Comparison of ENCODE assay signal across 11 cellular contexts in the genomic region with DNA sequence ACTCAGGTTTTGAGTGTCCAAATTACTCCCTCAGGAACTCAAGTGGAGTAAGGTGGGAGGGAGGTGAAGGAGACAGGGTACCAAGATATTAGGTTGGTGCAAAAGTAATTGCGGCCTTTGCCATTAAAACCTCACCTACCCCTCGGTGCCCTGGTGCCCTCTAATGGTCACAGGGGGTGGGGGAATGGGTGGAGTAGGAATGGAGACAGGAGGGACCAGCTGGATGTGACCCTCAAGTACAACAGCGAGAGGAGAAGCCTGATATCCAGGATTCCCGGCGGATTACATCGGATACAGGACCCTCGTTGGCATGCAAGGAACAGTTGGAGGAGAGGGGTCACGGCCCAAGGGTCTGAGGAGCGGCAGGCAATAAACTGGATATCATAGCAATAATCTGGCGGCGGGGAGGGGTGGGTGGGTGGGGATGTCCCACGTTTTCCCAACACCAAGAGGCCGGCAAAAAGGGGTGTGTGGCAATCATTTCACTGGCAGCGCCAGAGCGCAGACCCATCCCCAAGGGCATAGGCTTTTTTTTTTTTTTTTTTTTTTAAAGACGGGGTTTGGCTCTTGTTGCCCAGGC. TPM values are rescaled to one million over a fixed set of nuclear protein-coding genes. Genes with fewer than 3 reads are reported as not detected.
A peak's percentile ranks its signal among the peaks of the same experiment; 100 is the strongest.
DNase-seq lines count a peak whose midpoint lies in the region; ATAC-seq, FAIRE-seq and TF ChIP-seq lines count a peak whose summit lies in the region.
"Had no signal": no experiment of that assay in that cellular context is flagged by ENCODE, and none has a peak within 500 bp of the region (broad histone marks: within the 10 kb centered on the region; RNA-seq: fewer than 3 reads in every experiment).

No MANE protein-coding gene starts in this region.

- no peaks in the 10 kb centered on the region for H3K9me3 Mint-ChIP-seq in astrocyte (ENCODE audit: unreplicated experiment)

- H3K4me2 ChIP-seq in astrocyte (ENCODE audit: low read length), result no peak overlapping the region
- no peak overlapping the region for H3K4me2 ChIP-seq in osteoblast (ENCODE audit: insufficient read depth, low read length)

- H2AFZ ChIP-seq in astrocyte (ENCODE audit: low read depth, low read length), result no peak overlapping the region
- no peak overlapping the region for H2AFZ ChIP-seq in osteoblast (ENCODE audit: low read length)

- H3K36me3 ChIP-seq in astrocyte (ENCODE audit: insufficient read depth, low read length) (no peaks in the 10 kb centered on the region), osteoblast (ENCODE audit: insufficient read depth, low read length) (no peaks in the 10 kb centered on the region), pancreas (no peaks in the 10 kb centered on the region)
- H3K36me3 ChIP-seq: thoracic aorta had no signal

- no peaks in the 10 kb centered on the region for H3K27me3 ChIP-seq in astrocyte (ENCODE audit: insufficient read depth, low read length)
- H3K27me3 ChIP-seq in osteoblast (ENCODE audit: insufficient read depth, low read length), result no peaks in the 10 kb centered on the region
- no peaks in the 10 kb centered on the region for H3K27me3 ChIP-seq in pancreas
- H3K27me3 ChIP-seq: heart right ventricle had no signal

- H3K79me2 ChIP-seq in astrocyte (ENCODE audit: insufficient read depth, low read length), result peaks cover 6% of the 10 kb centered on the region
- peaks cover 7% of the 10 kb centered on the region for H3K79me2 ChIP-seq in osteoblast (ENCODE audit: insufficient read depth, low read length)

- intact Hi-C loops in pancreas (cut with DNase I), result no loop called here

- H3K27ac Mint-ChIP-seq in astrocyte (ENCODE audit: unreplicated experiment), result peak overlapping the region; percentile 79

- WGBS in pancreas, 2 donors, result 73 to 74% methylated on average over 13 to 16 of the region's 16 CpGs

- peaks cover 20% of the 10 kb centered on the region for H3K4me1 ChIP-seq in astrocyte (ENCODE audit: insufficient read depth, low read length)
- peaks cover 15% of the 10 kb centered on the region for H3K4me1 ChIP-seq in osteoblast (ENCODE audit: insufficient read depth, low read length)
- H3K4me1 ChIP-seq in pancreas, result peaks cover 3 to 19% (median 6%) of the 10 kb centered on the region in 3 donors

- no peaks in the 10 kb centered on the region for H3K27me3 Mint-ChIP-seq in astrocyte (ENCODE audit: low read depth, unreplicated experiment)

- H3K36me3 Mint-ChIP-seq in astrocyte (ENCODE audit: low read depth, unreplicated experiment), result no peaks in the 10 kb centered on the region

- H3K4me3 Mint-ChIP-seq in astrocyte (ENCODE audit: unreplicated experiment), result peak overlapping the region; percentile 1

- no peak for ATAC-seq in GM18858 (IDR thresholded peaks at IDR 0.05; ENCODE audit: unreplicated experiment)
- no peak for ATAC-seq in pancreas
- ATAC-seq: heart right ventricle, mucosa of descending colon had no signal

- DNase-seq in NCI-H82 (lab: John Stamatoyannopoulos, UW), result peak; percentile 33
- DNase-seq in NCI-H82 treated with DMSO at 0.1 percent for 48 hours (lab: John Stamatoyannopoulos, UW; ENCODE audit: unreplicated experiment), result no peak
- DNase-seq in astrocyte (ENCODE audit: low read depth), result no peak
- no peak for DNase-seq in osteoblast (ENCODE audit: insufficient read length, low spot score, missing footprints)
- no peak for DNase-seq in pancreas
- no peak for DNase-seq in NCI-H2081 treated with DMSO at 0.1 percent for 48 hours (lab: John Stamatoyannopoulos, UW)

- H3K9me3 ChIP-seq in astrocyte (ENCODE audit: insufficient read depth, low read depth, low read length) (no peaks in the 10 kb centered on the region), osteoblast (ENCODE audit: low read depth, low read length) (no peaks in the 10 kb centered on the region), pancreas (no peaks in the 10 kb centered on the region)
- H3K9me3 ChIP-seq: heart right ventricle, mucosa of descending colon, thoracic aorta had no signal

- H3K9ac ChIP-seq in astrocyte (ENCODE audit: low read length), result no peak overlapping the region

- H3K4me3 ChIP-seq in astrocyte (ENCODE audit: insufficient read depth, low read depth, low read length), result no peak overlapping the region
- no peak overlapping the region for H3K4me3 ChIP-seq in osteoblast (ENCODE audit: insufficient read depth, low read length)
- no peak overlapping the region for H3K4me3 ChIP-seq in pancreas
- H3K4me3 ChIP-seq: mucosa of descending colon had no signal

- H3K27ac ChIP-seq in astrocyte (ENCODE audit: low read depth, low read length) (no peak overlapping the region), osteoblast (ENCODE audit: low read depth, low read length) (no peak overlapping the region), pancreas (no peak overlapping the region)

- TF ChIP-seq CTCF in LNCAP (IDR thresholded peaks at IDR 0.05), result 0 out of 2 replicates have a peak, but pooled peaks have one; percentile 11
- no peak for TF ChIP-seq CTCF in astrocyte (IDR thresholded peaks at IDR 0.05; ENCODE audit: insufficient read depth, low read depth, low read length)
- peak; percentile 11 for TF ChIP-seq CTCF in osteoblast (IDR thresholded peaks at IDR 0.05; ENCODE audit: extremely low read depth, low read depth, low read length)
- no peak for TF ChIP-seq CTCF in pancreas (IDR thresholded peaks at IDR 0.05)

- H4K20me1 ChIP-seq in astrocyte (ENCODE audit: insufficient read depth, low read length), result no peaks in the 10 kb centered on the region
- no peaks in the 10 kb centered on the region for H4K20me1 ChIP-seq in osteoblast (ENCODE audit: insufficient read depth, low read length)

- no peak for FAIRE-seq in astrocyte (lab: Jason Lieb, UNC)
- FAIRE-seq in pancreas (lab: Jason Lieb, UNC), result no peak

- peaks cover 23% of the 10 kb centered on the region for H3K4me1 Mint-ChIP-seq in astrocyte (ENCODE audit: low read depth, unreplicated experiment)

RNA-seq across cellular contexts. Expression of a gene that starts 4.3 kb away (rescaled TPM):
- total RNA-seq in astrocyte (46.1 and 47.5 TPM in 2 replicates), osteoblast (18.6 and 23.5 TPM in 2 replicates), pancreas (10 to 100 TPM; 24.5 to 38.4 (median 37.2) TPM)
- polyA plus RNA-seq in pancreas, result 10 to 100 TPM; 19.8 to 31.8 TPM

RNA-seq across cellular contexts. Expression of a gene that starts 4.9 kb away (rescaled TPM):
- total RNA-seq in astrocyte (0.99 TPM in 1 of 2 replicates, not detected in the other), osteoblast (0.88 TPM in 1 of 2 replicates, not detected in the other), pancreas (under 1 TPM in 1 of 6 donors, not detected in 5; 0.29 TPM)
- polyA plus RNA-seq in pancreas, result not detected
- total RNA-seq: heart right ventricle, thoracic aorta had no signal
- polyA plus RNA-seq: heart right ventricle had no signal

RNA-seq across cellular contexts. Expression of a gene that starts 15.1 kb away (rescaled TPM):
- total RNA-seq in astrocyte, result 46.6 and 51.5 TPM in 2 replicates
- total RNA-seq in osteoblast, result 17.1 and 20.6 TPM in 2 replicates
- total RNA-seq in pancreas, result 10 to 100 TPM in 4 of 6 donors, 1 to 10 TPM in 2; 8.3 to 14.1 (median 11.9) TPM
- polyA plus RNA-seq in pancreas, result 10 to 100 TPM; 22.6 to 28.6 TPM

RNA-seq across cellular contexts. Expression of a gene that starts 23.8 kb away (rescaled TPM):
- total RNA-seq in astrocyte (36.5 and 37.9 TPM in 2 replicates), osteoblast (23.2 and 23.3 TPM in 2 replicates), pancreas (10 to 100 TPM in 3 of 6 donors, 1 to 10 TPM in 3; 6.7 to 12.0 (median 10.2) TPM)
- 10 to 100 TPM in 1 of 2 donors, 1 to 10 TPM in 1; 6.7 to 19.5 TPM for polyA plus RNA-seq in pancreas

RNA-seq across cellular contexts. Expression of a gene that starts 27.7 kb away (rescaled TPM):
- total RNA-seq in astrocyte (391 and 397 TPM in 2 replicates), osteoblast (230 and 239 TPM in 2 replicates), pancreas (10 to 100 TPM; 32.3 to 53.4 (median 40.7) TPM)
- 10 to 100 TPM; 37.4 to 47.6 TPM for polyA plus RNA-seq in pancreas

Comparison
In these comparisons a context has a peak if more than half of its experiments do, and no peak if none do; other contexts are left out.
1. CTCF ChIP-seq: peak in LNCAP (single experiment) and osteoblast (single experiment); none in astrocyte (single experiment) and pancreas (0 of 4).